9 cellular contexts compared by ENCODE assay signal in genomic region chr3:151084893-151085226, GRCh38. TPM values are rescaled to one million over a fixed set of nuclear protein-coding genes. Genes with fewer than 3 reads are reported as not detected.
DNase-seq lines count a peak whose midpoint lies in the region; ATAC-seq, FAIRE-seq and TF ChIP-seq lines count a peak whose summit lies in the region.
"Had no signal": no experiment of that assay in that cellular context is flagged by ENCODE, and none has a peak within 500 bp of the region (broad histone marks: within the 10 kb centered on the region; RNA-seq: fewer than 3 reads in every experiment).

No MANE protein-coding gene starts in this region.

- H3K79me2 ChIP-seq in GM12878 (ENCODE audit: control insufficient read depth, insufficient read depth, low read length) = no peaks in the 10 kb centered on the region

- intact Hi-C loops in GM12878 (cut with micrococcal nuclease; ENCODE audit: unreplicated experiment) = no loop called here
- intact Hi-C loops in transverse colon (cut with DNase I; ENCODE audit: low total_unique reads) = no loop called here

- no peak for TF ChIP-seq RAD21 in GM12878 (IDR thresholded peaks at IDR 0.05; ENCODE audit: insufficient read depth, low read depth, low read length)

- DNase-seq in activated naive CD4-positive, alpha-beta T cell treated with anti-CD3 and anti-CD28 coated beads, Interleukin-2, amount 10 ng/mL, durations not matched to agents 7 days and 5 days = no peak
- no peak for DNase-seq in activated naive CD4-positive, alpha-beta T cell treated with anti-CD3 and anti-CD28 coated beads, Interleukin-2, amount 50 U/mL, for 72 hours (ENCODE audit: low spot score in 2 of 2)
- DNase-seq in GM12878 (ENCODE audit: low read depth, low spot score) = no peak
- no peak for DNase-seq in memory B cell (ENCODE audit: low spot score in 2 of 2)
- no peak for DNase-seq in transverse colon
- DNase-seq in GM19239 (ENCODE audit: insufficient read length, low spot score) = no peak
- DNase-seq in activated effector memory CD4-positive, alpha-beta T cell treated with Interleukin-2 at 50 U/mL for 16 hours = no peak
- no peak for DNase-seq in hippocampal formation (lab: John Stamatoyannopoulos, UW)
- DNase-seq: SJCRH30 had no signal

- RAD21 ChIA-PET in GM12878 (lab: Charles Lee; ENCODE audit: unreplicated experiment) = no interaction called here

- H3K4me2 ChIP-seq in GM12878 (ENCODE audit: control insufficient read depth, insufficient read depth) = peak overlapping the region; percentile 96

- no peak for TF ChIP-seq EP300 in GM12878 (IDR thresholded peaks at IDR 0.05; ENCODE audit: borderline replicate concordance in 1 of 2, control insufficient read depth in 1 of 2, low read depth in 2 of 2, low read length in 2 of 2)
- TF ChIP-seq EP300 in transverse colon (IDR thresholded peaks at IDR 0.05; ENCODE audit: low read depth) = no peak

- ATAC-seq in activated naive CD4-positive, alpha-beta T cell treated with anti-CD3 and anti-CD28 coated beads, Interleukin-2, amount 50 U/mL, for 72 hours = no peak
- ATAC-seq in GM12878 (no peak), memory B cell (ENCODE audit: low read depth) (no peak)

- BruUV-seq in GM12878 (replicated peaks; lab: Mats Ljungman, UMichigan) = no TSS peak

- H3K4me1 Mint-ChIP-seq in activated naive CD4-positive, alpha-beta T cell treated with anti-CD3 and anti-CD28 coated beads, Interleukin-2, amount 10 ng/mL, durations not matched to agents 7 days and 5 days = peaks cover 14% of the 10 kb centered on the region
- H3K4me1 Mint-ChIP-seq in memory B cell = peaks cover 4% of the 10 kb centered on the region

- no peak for TF ChIP-seq POLR2A in GM12878 (IDR thresholded peaks at IDR 0.05; ENCODE audit: low read depth, low read length)
- TF ChIP-seq POLR2A in transverse colon (IDR thresholded peaks at IDR 0.05) = no peak

- H3K36me3 Mint-ChIP-seq in activated naive CD4-positive, alpha-beta T cell treated with anti-CD3 and anti-CD28 coated beads, Interleukin-2, amount 10 ng/mL, durations not matched to agents 7 days and 5 days = no peaks in the 10 kb centered on the region
- peaks cover 0 to 5% of the 10 kb centered on the region in 2 donors for H3K36me3 Mint-ChIP-seq in activated naive CD4-positive, alpha-beta T cell treated with anti-CD3 and anti-CD28 coated beads, Interleukin-2, amount 50 U/mL, for 72 hours
- H3K36me3 Mint-ChIP-seq in memory B cell = no peaks in the 10 kb centered on the region

- TF ChIP-seq CTCF in GM12878 (IDR thresholded peaks at IDR 0.05 in 2 of 3, conservative IDR thresholded peaks at IDR 0.05 in 1 of 3; ENCODE audit: control insufficient read depth in 2 of 3, extremely low read depth in 1 of 3, insufficient read depth in 1 of 3, low read depth in 3 of 3, low read length in 3 of 3) = no peak
- no peak for TF ChIP-seq CTCF in transverse colon (IDR thresholded peaks at IDR 0.05)

- H3K9me3 ChIP-seq in GM12878 (replicated peaks; ENCODE audit: control insufficient read depth, insufficient read depth, low read length) (no peaks in the 10 kb centered on the region), transverse colon (no peaks in the 10 kb centered on the region)
- H3K9me3 ChIP-seq: SJCRH30 had no signal

- H3K4me1 ChIP-seq in GM12878 (ENCODE audit: control insufficient read depth, insufficient read depth, low read length) (no peaks in the 10 kb centered on the region), transverse colon (peaks cover 0 to 24% (median 21%) of the 10 kb centered on the region in 4 donors)
- H3K4me1 ChIP-seq: SJCRH30 had no signal

- CTCF ChIA-PET in activated naive CD4-positive, alpha-beta T cell treated with anti-CD3 and anti-CD28 coated beads, Interleukin-2, amount 10 ng/mL, durations not matched to agents 7 days and 5 days (lab: Charles Lee) = no interaction called here
- CTCF ChIA-PET in GM12878 (lab: Yijun Ruan, JAX) = interaction anchor here (1.5 kb wide), 1 partner anchor 12 kb away, joined by 3 read pairs; no protein-coding TSS in a partner anchor

- SMC1A ChIA-PET in GM12878 (lab: Charles Lee; ENCODE audit: uncharacterized antibody, unreplicated experiment) = no interaction called here

- peaks cover 73% of the 10 kb centered on the region for H3K27me3 Mint-ChIP-seq in activated naive CD4-positive, alpha-beta T cell treated with anti-CD3 and anti-CD28 coated beads, Interleukin-2, amount 10 ng/mL, durations not matched to agents 7 days and 5 days
- H3K27me3 Mint-ChIP-seq in memory B cell = peaks cover 20% of the 10 kb centered on the region

- FAIRE-seq in GM12878 (lab: Jason Lieb, UNC) (no peak), GM19239 (lab: Jason Lieb, UNC) (no peak)

- H3K27me3 ChIP-seq in GM12878 (replicated peaks in 1 of 2; ENCODE audit: control insufficient read depth in 2 of 2, insufficient read depth in 2 of 2, low read length in 1 of 2) (peaks cover 9 to 17% of the 10 kb centered on the region in 2 experiments; a peak in 3 of 4 replicates), transverse colon (peaks cover 72% of the 10 kb centered on the region)
- H3K27me3 ChIP-seq: SJCRH30 had no signal

- no peak overlapping the region for H3K27ac ChIP-seq in GM12878 (ENCODE audit: control insufficient read depth, insufficient read depth)
- H3K27ac ChIP-seq in transverse colon = no peak overlapping the region
- H3K27ac ChIP-seq: SJCRH30 had no signal

- H3K4me3 ChIP-seq in GM12878 (no peak overlapping the region), transverse colon (peak overlapping the region; percentile 43 to 66 (median 48))
- H3K4me3 ChIP-seq: SJCRH30 had no signal

- POLR2A ChIA-PET in GM12878 (lab: Charles Lee) = no interaction called here

- H3K36me3 ChIP-seq in GM12878 (ENCODE audit: control insufficient read depth in 2 of 2, insufficient read depth in 2 of 2, low read length in 1 of 2) (no peaks in the 10 kb centered on the region), transverse colon (no peaks in the 10 kb centered on the region)
- H3K36me3 ChIP-seq: SJCRH30 had no signal

- peak overlapping the region; percentile 58 for H3K4me3 Mint-ChIP-seq in activated naive CD4-positive, alpha-beta T cell treated with anti-CD3 and anti-CD28 coated beads, Interleukin-2, amount 10 ng/mL, durations not matched to agents 7 days and 5 days
- peak overlapping the region; percentile 68 for H3K4me3 Mint-ChIP-seq in memory B cell

- in situ Hi-C loops in GM12878 (cut with MboI) = no loop called here
- in situ Hi-C loops in transverse colon (cut with MboI; ENCODE audit: low pct_ligation_motif_present in 1 of 4, low pct_unique_long_range_greater_than_20kb in 1 of 4, low sequenced_read_pairs in 3 of 4) = no loop called here

- no peaks in the 10 kb centered on the region for H4K20me1 ChIP-seq in GM12878 (ENCODE audit: control insufficient read depth, insufficient read depth)

- no peak overlapping the region for H3K27ac Mint-ChIP-seq in activated naive CD4-positive, alpha-beta T cell treated with anti-CD3 and anti-CD28 coated beads, Interleukin-2, amount 10 ng/mL, durations not matched to agents 7 days and 5 days
- no peak overlapping the region for H3K27ac Mint-ChIP-seq in activated naive CD4-positive, alpha-beta T cell treated with anti-CD3 and anti-CD28 coated beads, Interleukin-2, amount 50 U/mL, for 72 hours
- H3K27ac Mint-ChIP-seq in memory B cell = no peak overlapping the region

- H3K9ac ChIP-seq in GM12878 (ENCODE audit: control insufficient read depth, insufficient read depth, low read length) = no peak overlapping the region

- H2AFZ ChIP-seq in GM12878 (ENCODE audit: control insufficient read depth, low read depth, low read length) = peak overlapping the region; percentile 77

- WGBS in GM12878 (ENCODE audit: insufficient coverage, insufficient replicate concordance, low lambda C conversion rate, missing lambda C conversion rate) = 58% methylated on average over 14 of the region's 14 CpGs
- 45 to 79% methylated on average over 8 to 14 of the region's 14 CpGs for WGBS in transverse colon (ENCODE audit: low coverage in 1 of 2), 2 donors

- H3K9me3 Mint-ChIP-seq in activated naive CD4-positive, alpha-beta T cell treated with anti-CD3 and anti-CD28 coated beads, Interleukin-2, amount 10 ng/mL, durations not matched to agents 7 days and 5 days = no peaks in the 10 kb centered on the region
- H3K9me3 Mint-ChIP-seq in activated naive CD4-positive, alpha-beta T cell treated with anti-CD3 and anti-CD28 coated beads, Interleukin-2, amount 50 U/mL, for 72 hours = no peaks in the 10 kb centered on the region
- H3K9me3 Mint-ChIP-seq in memory B cell = no peaks in the 10 kb centered on the region

TF ChIP-seq in GM12878, 131 proteins besides CTCF, POLR2A, EP300 and RAD21 (continues in another document):
- no peak for TF ChIP-seq MXI1 (IDR thresholded peaks at IDR 0.05; ENCODE audit: low read depth, low read length)
- no peak for TF ChIP-seq NR2F1 (conservative IDR thresholded peaks at IDR 0.05)
- no peak for TF ChIP-seq STAT3 (IDR thresholded peaks at IDR 0.05; ENCODE audit: low read depth, low read length)

RNA-seq across cellular contexts. Expression of gene MED12L, which starts 0.6 kb away (rescaled TPM):
- 1 to 10 TPM; 1.5 to 6.9 TPM for total RNA-seq in activated naive CD4-positive, alpha-beta T cell treated with anti-CD3 and anti-CD28 coated beads, Interleukin-2, amount 50 U/mL, for 72 hours
- total RNA-seq in GM12878 (2013; cell fraction: nucleolus; rRNA removed) = 0.06 TPM in 1 of 2 replicates, not detected in the other
- total RNA-seq in GM12878 (2014; rRNA removed) (0.05 and 0.06 TPM in 2 replicates), GM12878 (2014; rRNA removed; fragmentation: Illumina TruSeq; extraction: Trizol) (0.04 and 0.05 TPM in 2 replicates), GM12878 (2021) (0.03 TPM in 2 replicates), transverse colon (1 to 10 TPM in 2 of 4 donors, under 1 TPM in 2; under 0.01 to 8.6 (median 0.64) TPM)
- polyA plus RNA-seq in GM12878 (2011; ENCODE audit: low read depth) = 0.21 TPM
- polyA plus RNA-seq in GM12878 (2011; rRNA removed) (0.01 TPM in 1 of 2 replicates, not detected in the other), GM12878 (2014; fragmentation: Illumina TruSeq; extraction: Trizol) (0.01 and 0.03 TPM in 2 replicates), GM12878 (2014; fragmentation: Nextera tagmentation; extraction: Ambion mirVana) (under 1 TPM; 0.02 to 0.04 TPM), GM12878 (2014; rRNA removed) (0.01 and 0.03 TPM in 2 replicates), GM12878 (2016; fragmentation: Nextera tagmentation; extraction: Ambion mirVana) (under 1 TPM in 1 of 2 experiments, not detected in 1; 0.05 TPM)
- polyA plus RNA-seq in GM12878 (2011; cell fraction: cytosol; rRNA removed) = not detected in 2 replicates
- polyA plus RNA-seq in GM12878 (2011; cell fraction: nucleus; rRNA removed) = not detected in 2 replicates
- polyA plus RNA-seq in GM12878 (2012) = 0.32 and 0.35 TPM in 2 replicates
- polyA minus RNA-seq in GM12878 (2011; rRNA and poly(A)+ RNA removed) = not detected in 2 replicates
- not detected in 2 replicates for polyA minus RNA-seq in GM12878 (2011; cell fraction: cytosol; rRNA and poly(A)+ RNA removed)
- polyA minus RNA-seq in GM12878 (2011; cell fraction: nucleus; rRNA and poly(A)+ RNA removed) = not detected in 2 replicates
- total RNA-seq: SJCRH30 had no signal
